20 cellular contexts compared by ENCODE assay signal in genomic region chr3:26193558-26193957, GRCh38.
DNase-seq lines count a peak whose midpoint lies in the region; ATAC-seq and TF ChIP-seq lines count a peak whose summit lies in the region.
"Had no signal": no experiment of that assay in that cellular context is flagged by ENCODE, and none has a peak within 500 bp of the region (broad histone marks: within the 10 kb centered on the region; RNA-seq: fewer than 3 reads in every experiment).

No MANE protein-coding gene starts in this region.

- no peaks in the 10 kb centered on the region for H3K4me1 ChIP-seq in SK-N-SH (ENCODE audit: control insufficient read depth in 1 of 2, insufficient read depth in 2 of 2, low read depth in 1 of 2, low read length in 1 of 2)

- H3K27ac Mint-ChIP-seq in nephron: peak overlapping the region in 2 of 3 experiments; percentile 15 to 30
- no peak overlapping the region for H3K27ac Mint-ChIP-seq in natural killer cell
- H3K27ac Mint-ChIP-seq: CD4-positive, alpha-beta memory T cell; GM23338; H9; HFFc6 had no signal

- intact Hi-C loops in natural killer cell (cut with micrococcal nuclease): no loop called here

- TF ChIP-seq EP300 in SK-N-SH (IDR thresholded peaks at IDR 0.05; ENCODE audit: borderline replicate concordance in 1 of 2, low read depth in 1 of 2, low read length in 1 of 2): no peak

- H3K9ac ChIP-seq in SK-N-SH: no peak overlapping the region

- CTCF ChIA-PET in SK-N-SH (lab: Yijun Ruan, JAX): no interaction called here

- H3K4me2 ChIP-seq in SK-N-SH: no peak overlapping the region
- H3K4me2 ChIP-seq: GM23338 had no signal

- no peak overlapping the region for H2AFZ ChIP-seq in SK-N-SH (ENCODE audit: low read depth)
- H2AFZ ChIP-seq: GM23338 had no signal

- no peaks in the 10 kb centered on the region for H3F3A ChIP-seq in SK-N-SH (replicated peaks; ENCODE audit: insufficient read depth)

- TF ChIP-seq CTCF in SK-N-SH (IDR thresholded peaks at IDR 0.05) (no peak), nephron (IDR thresholded peaks at IDR 0.05; ENCODE audit: unreplicated experiment in 3 of 3) (no peak), natural killer cell (IDR thresholded peaks at IDR 0.05) (no peak)

- WGBS in SK-N-SH (ENCODE audit: low lambda C conversion rate): 10% methylated on average over 3 of the region's 3 CpGs

- no peaks in the 10 kb centered on the region for H3K79me2 ChIP-seq in SK-N-SH (ENCODE audit: insufficient read depth)

- TF ChIP-seq RAD21 in SK-N-SH (IDR thresholded peaks at IDR 0.05; ENCODE audit: low read length): no peak

- no peaks in the 10 kb centered on the region for H3K27me3 Mint-ChIP-seq in nephron (ENCODE audit: low read depth)
- H3K27me3 Mint-ChIP-seq in natural killer cell (ENCODE audit: low read depth in 2 of 2): no peaks in the 10 kb centered on the region
- H3K27me3 Mint-ChIP-seq: CD4-positive, alpha-beta memory T cell had no signal

- ATAC-seq in SK-N-SH treated with all-trans-retinoic acid at 6 μM for 48 hours (no peak), HG03025 (IDR thresholded peaks at IDR 0.05; ENCODE audit: low FRiP score, unreplicated experiment) (no peak), natural killer cell (no peak)
- ATAC-seq: GM12878, GM23338 had no signal

- POLR2A ChIA-PET in SK-N-SH (lab: Yijun Ruan, JAX): no interaction called here

- H3K4me1 Mint-ChIP-seq in nephron: peaks cover 18% of the 10 kb centered on the region
- no peaks in the 10 kb centered on the region for H3K4me1 Mint-ChIP-seq in natural killer cell
- H3K4me1 Mint-ChIP-seq: CD4-positive, alpha-beta memory T cell; GM23338; H9 had no signal

- H3K27me3 ChIP-seq in SK-N-SH (ENCODE audit: insufficient read depth): no peaks in the 10 kb centered on the region

- H3K4me3 Mint-ChIP-seq in nephron: no peak overlapping the region
- H3K4me3 Mint-ChIP-seq in natural killer cell: no peak overlapping the region
- H3K4me3 Mint-ChIP-seq: CD4-positive, alpha-beta memory T cell; GM23338; H9; HFFc6 had no signal

- no peaks in the 10 kb centered on the region; the same call in 1 of the 2 replicates for H3K9me3 ChIP-seq in SK-N-SH

- no peak overlapping the region for H3K27ac ChIP-seq in SK-N-SH (ENCODE audit: low read depth in 2 of 2, low read length in 1 of 2)

- H3K9me2 ChIP-seq in SK-N-SH: no peaks in the 10 kb centered on the region

- H3K9me3 Mint-ChIP-seq in nephron: peaks cover 19% of the 10 kb centered on the region
- H3K9me3 Mint-ChIP-seq in natural killer cell: peaks cover 8 to 19% of the 10 kb centered on the region in 2 donors

- H3K36me3 Mint-ChIP-seq in nephron (ENCODE audit: low read depth) (peaks cover 7% of the 10 kb centered on the region), natural killer cell (no peaks in the 10 kb centered on the region)
- H3K36me3 Mint-ChIP-seq: CD4-positive, alpha-beta memory T cell had no signal

- no peak for DNase-seq in SK-N-SH
- DNase-seq in NCI-H1930 (lab: John Stamatoyannopoulos, UW): peak; percentile 49 to 56
- peak; percentile 68 for DNase-seq in NCI-H82 treated with DMSO at 0.1 percent for 48 hours (lab: John Stamatoyannopoulos, UW; ENCODE audit: unreplicated experiment)
- no peak for DNase-seq in NCI-H146 treated with DMSO at 0.1 percent for 48 hours (lab: John Stamatoyannopoulos, UW; ENCODE audit: unreplicated experiment)
- DNase-seq in natural killer cell: no peak
- DNase-seq: C1 segment of cervical spinal cord; Calu3; CD4-positive, alpha-beta memory T cell; COR-L47; DMS 273 treated with DMSO at 0.1 percent for 48 hours; DMS79; EL; GDM1; H9; HFFc6 had no signal

- no peaks in the 10 kb centered on the region for H4K20me1 ChIP-seq in SK-N-SH (ENCODE audit: insufficient read depth)

- H3K4me3 ChIP-seq in SK-N-SH (ENCODE audit: low read depth in 2 of 2, low read length in 1 of 2): no peak overlapping the region
- H3K4me3 ChIP-seq: GM12878, GM23338 had no signal

- no peaks in the 10 kb centered on the region for H3K36me3 ChIP-seq in SK-N-SH (replicated peaks in 1 of 2; ENCODE audit: control insufficient read depth in 1 of 2, insufficient read depth in 2 of 2, low read length in 1 of 2)

TF ChIP-seq in SK-N-SH treated with all-trans-retinoic acid at 6 μM for 48 hours, 23 proteins besides CTCF, POLR2A, EP300 and RAD21:
- TF ChIP-seq ISL1 (CRISPR knock-in tag; IDR thresholded peaks at IDR 0.05) (peak; percentile 79), TCF4 (CRISPR knock-in tag; IDR thresholded peaks at IDR 0.05; ENCODE audit: borderline replicate concordance) (no peak)

TF ChIP-seq in SK-N-SH, 30 proteins besides CTCF, POLR2A, EP300 and RAD21:
- no peak for TF ChIP-seq RCOR1 (IDR thresholded peaks at IDR 0.05; ENCODE audit: low read length)
- TF ChIP-seq EZH2phosphoT487 (IDR thresholded peaks at IDR 0.05; ENCODE audit: borderline replicate concordance, low read depth): no peak
- TF ChIP-seq MXI1 (IDR thresholded peaks at IDR 0.05; ENCODE audit: low read depth, low read length): no peak
- TF ChIP-seq SMC3 (IDR thresholded peaks at IDR 0.05; ENCODE audit: low read depth, low read length): no peak
- no peak for TF ChIP-seq FOXM1 (IDR thresholded peaks at IDR 0.05; ENCODE audit: low read depth)
TF ChIP-seq in SK-N-SH: peak in this region for 0.

Comparison
In these comparisons a context has a peak if more than half of its experiments do, and no peak if none do; other contexts are left out.
1. DNase-seq: peak in NCI-H1930 (2 of 2) and NCI-H82 treated with DMSO at 0.1 percent for 48 hours (single experiment); none in SK-N-SH (single experiment), NCI-H146 treated with DMSO at 0.1 percent for 48 hours (single experiment) and natural killer cell (single experiment).
2. H3K27ac Mint-ChIP-seq: peak in nephron (2 of 3); none in natural killer cell (0 of 2).